Comparison of ENCODE assay signal across 1 cellular context in genomic region chr19:12792048-12792852, GRCh38.
A peak's percentile ranks its signal among the peaks of the same experiment; 100 is the strongest.
TF ChIP-seq lines count a peak whose summit lies in the region.

No MANE protein-coding gene starts in this region.

TF ChIP-seq in A549, 52 proteins besides CTCF, POLR2A, EP300 and RAD21 (continued from another document):
- TF ChIP-seq, protein P1, sequence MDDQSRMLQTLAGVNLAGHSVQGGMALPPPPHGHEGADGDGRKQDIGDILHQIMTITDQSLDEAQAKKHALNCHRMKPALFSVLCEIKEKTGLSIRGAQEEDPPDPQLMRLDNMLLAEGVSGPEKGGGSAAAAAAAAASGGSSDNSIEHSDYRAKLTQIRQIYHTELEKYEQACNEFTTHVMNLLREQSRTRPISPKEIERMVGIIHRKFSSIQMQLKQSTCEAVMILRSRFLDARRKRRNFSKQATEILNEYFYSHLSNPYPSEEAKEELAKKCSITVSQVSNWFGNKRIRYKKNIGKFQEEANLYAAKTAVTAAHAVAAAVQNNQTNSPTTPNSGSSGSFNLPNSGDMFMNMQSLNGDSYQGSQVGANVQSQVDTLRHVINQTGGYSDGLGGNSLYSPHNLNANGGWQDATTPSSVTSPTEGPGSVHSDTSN (IDR thresholded peaks at IDR 0.05): no peak
- no peak for TF ChIP-seq RARB (CRISPR knock-in tag; IDR thresholded peaks at IDR 0.05)
- TF ChIP-seq HOXB13 (CRISPR knock-in tag; IDR thresholded peaks at IDR 0.05; ENCODE audit: low read depth): no peak
- TF ChIP-seq JUN (IDR thresholded peaks at IDR 0.05): 0 out of 5 replicates have a peak, but pooled peaks of 1 of the 2 experiments have one; percentile 4
